In genomic region chr12:118050972-118051910, GRCh38 we compare ENCODE assay signal across 13 cellular contexts. TPM values are rescaled to one million over a fixed set of nuclear protein-coding genes. Genes with fewer than 3 reads are reported as not detected.
A peak's percentile ranks its signal among the peaks of the same experiment; 100 is the strongest.
DNase-seq lines count a peak whose midpoint lies in the region; ATAC-seq and TF ChIP-seq lines count a peak whose summit lies in the region.
"Had no signal": no experiment of that assay in that cellular context is flagged by ENCODE, and none has a peak within 500 bp of the region (broad histone marks: within the 10 kb centered on the region; RNA-seq: fewer than 3 reads in every experiment).

No MANE protein-coding gene starts in this region.

- no TSS peak for BruUV-seq in PC-3 (replicated peaks; lab: Mats Ljungman, UMichigan)

- H3K9me2 ChIP-seq in PC-3 (replicated peaks; ENCODE audit: low read length) = no peaks in the 10 kb centered on the region

- H3K9me3 Mint-ChIP-seq in T-helper 2 cell treated with Interferon-gamma antibody and Interleukin-4, amounts not matched to agents 5 μg/mL and 100 μg/mL, for 36 hours = no peaks in the 10 kb centered on the region
- no peaks in the 10 kb centered on the region for H3K9me3 Mint-ChIP-seq in effector memory CD8-positive, alpha-beta T cell

- H3K9me3 ChIP-seq in PC-3 (ENCODE audit: low read length) (no peaks in the 10 kb centered on the region), skeletal muscle tissue (ENCODE audit: control insufficient read depth in 3 of 3, low read length in 3 of 3) (no peaks in the 10 kb centered on the region)

- H4K20me1 ChIP-seq in PC-3 (ENCODE audit: low read length) = no peaks in the 10 kb centered on the region

- H3K4me1 ChIP-seq in PC-3 (ENCODE audit: insufficient read depth, low read length) = peaks cover 40% of the 10 kb centered on the region
- H3K4me1 ChIP-seq in skeletal muscle tissue (ENCODE audit: control insufficient read depth in 3 of 3, insufficient read depth in 3 of 3, low read length in 3 of 3) = peaks cover 29 to 35% (median 34%) of the 10 kb centered on the region in 3 donors

- no peaks in the 10 kb centered on the region for H3K27me3 Mint-ChIP-seq in T-helper 2 cell treated with Interferon-gamma antibody and Interleukin-4, amounts not matched to agents 5 μg/mL and 100 μg/mL, for 36 hours (ENCODE audit: low read depth)
- no peaks in the 10 kb centered on the region for H3K27me3 Mint-ChIP-seq in effector memory CD8-positive, alpha-beta T cell

- H3K27me3 ChIP-seq in PC-3 (ENCODE audit: low read length) = no peaks in the 10 kb centered on the region
- H3K27me3 ChIP-seq in skeletal muscle tissue (ENCODE audit: control insufficient read depth in 3 of 3, insufficient read depth in 3 of 3, low read length in 3 of 3) = no peaks in the 10 kb centered on the region
- H3K27me3 ChIP-seq: foreskin keratinocyte had no signal

- peaks cover 37% of the 10 kb centered on the region for H3K36me3 ChIP-seq in PC-3 (ENCODE audit: low read depth, low read length)
- H3K36me3 ChIP-seq in skeletal muscle tissue (ENCODE audit: control insufficient read depth in 3 of 3, insufficient read depth in 3 of 3, low read length in 3 of 3) = peaks cover 7 to 10% (median 9%) of the 10 kb centered on the region in 3 donors

- no peak overlapping the region for H3K4me3 Mint-ChIP-seq in T-helper 2 cell treated with Interferon-gamma antibody and Interleukin-4, amounts not matched to agents 5 μg/mL and 100 μg/mL, for 36 hours
- H3K4me3 Mint-ChIP-seq in effector memory CD8-positive, alpha-beta T cell = peak overlapping the region; percentile 36 to 55

- POLR2A ChIA-PET in PC-3 (lab: Charles Lee; ENCODE audit: unreplicated experiment) = interaction anchor here (0.6 kb wide), 1 partner anchor 9 kb away, joined by 4 read pairs; no protein-coding TSS in a partner anchor

- no peak for DNase-seq in T-helper 2 cell treated with Interferon-gamma antibody and Interleukin-4, amounts not matched to agents 5 μg/mL and 100 μg/mL, for 36 hours (ENCODE audit: low spot score)
- DNase-seq in T-helper 2 cell = no peak
- no peak for DNase-seq in PC-3
- DNase-seq in effector memory CD8-positive, alpha-beta T cell = no peak
- DNase-seq in sciatic nerve (ENCODE audit: low spot score) = no peak
- DNase-seq in activated gamma-delta T cell treated with Interleukin-2 at 50 U/mL for 16 hours = no peak
- no peak for DNase-seq in NCI-H2227 treated with DMSO at 0.1 percent for 48 hours (lab: John Stamatoyannopoulos, UW)
- DNase-seq: ACHN; activated CD8-positive, alpha-beta memory T cell treated with anti-CD3 and anti-CD28 coated beads, Interleukin-2, amount 50 U/mL, for 4 hours; foreskin keratinocyte; NCI-H1436 treated with DMSO at 0.1 percent for 48 hours; retina had no signal

- ATAC-seq in PC-3 (no peak), sciatic nerve (no peak)
- no peak for ATAC-seq in effector memory CD8-positive, alpha-beta T cell (replicated peaks)

- intact Hi-C loops in PC-3 (cut with micrococcal nuclease) (loop anchor here (5.0 to 10.0 kb wide), 2 partner anchors 366 to 1134 kb away; no protein-coding TSS in a partner anchor), sciatic nerve (cut with DNase I) (no loop called here)

- H3K4me3 ChIP-seq in PC-3 (ENCODE audit: low read length) (no peak overlapping the region), skeletal muscle tissue (ENCODE audit: low read length in 3 of 3) (no peak overlapping the region)

- peaks cover 63% of the 10 kb centered on the region for H3K79me2 ChIP-seq in PC-3 (ENCODE audit: low read length)

- H3K4me2 ChIP-seq in PC-3 (ENCODE audit: low read length) = no peak overlapping the region

- H3K36me3 Mint-ChIP-seq in T-helper 2 cell treated with Interferon-gamma antibody and Interleukin-4, amounts not matched to agents 5 μg/mL and 100 μg/mL, for 36 hours (ENCODE audit: low read depth) = peaks cover 35% of the 10 kb centered on the region
- peaks cover 50% of the 10 kb centered on the region for H3K36me3 Mint-ChIP-seq in effector memory CD8-positive, alpha-beta T cell (ENCODE audit: insufficient read depth)

- H3K27ac ChIP-seq in PC-3 (ENCODE audit: low read length) (0 out of 2 replicates have a peak overlapping the region, but pooled peaks have one; percentile 77), skeletal muscle tissue (ENCODE audit: low read depth, low read length) (peak overlapping the region; percentile 81)
- H3K27ac ChIP-seq: foreskin keratinocyte had no signal

- no peak for TF ChIP-seq CTCF in PC-3 (conservative IDR thresholded peaks at IDR 0.05; ENCODE audit: low read depth, low read length)

- CTCF ChIA-PET in PC-3 (lab: Charles Lee) = no interaction called here

- H3K4me1 Mint-ChIP-seq in T-helper 2 cell treated with Interferon-gamma antibody and Interleukin-4, amounts not matched to agents 5 μg/mL and 100 μg/mL, for 36 hours (ENCODE audit: low read depth) = peaks cover 27% of the 10 kb centered on the region
- H3K4me1 Mint-ChIP-seq in effector memory CD8-positive, alpha-beta T cell (ENCODE audit: low read depth in 2 of 2) = peaks cover 27 to 32% of the 10 kb centered on the region in 2 donors

- peaks cover 12% of the 10 kb centered on the region for H3F3A ChIP-seq in PC-3 (ENCODE audit: low read length, unreplicated experiment)

- no peak overlapping the region for H3K9ac ChIP-seq in PC-3 (ENCODE audit: low read length)
- no peak overlapping the region for H3K9ac ChIP-seq in skeletal muscle tissue (ENCODE audit: low read depth in 1 of 3, low read length in 3 of 3)

- H3K27ac Mint-ChIP-seq in T-helper 2 cell treated with Interferon-gamma antibody and Interleukin-4, amounts not matched to agents 5 μg/mL and 100 μg/mL, for 36 hours = peak overlapping the region; percentile 11
- peak overlapping the region; percentile 88 to 95 for H3K27ac Mint-ChIP-seq in effector memory CD8-positive, alpha-beta T cell

- no peak overlapping the region for H2AFZ ChIP-seq in PC-3 (ENCODE audit: low read length)

RNA-seq across cellular contexts. Expression of gene WSB2, which starts 9.7 kb away (rescaled TPM):
- 166 and 203 TPM in 2 replicates for total RNA-seq in PC-3 (2014; rRNA removed)
- total RNA-seq in skeletal muscle tissue = 96.6 TPM
- total RNA-seq in sciatic nerve = 62.5 TPM

RNA-seq across cellular contexts. Expression of gene RFC5, which starts 34.7 kb away (rescaled TPM):
- total RNA-seq in PC-3 (2014; rRNA removed) (86.4 and 100 TPM in 2 replicates), skeletal muscle tissue (16.7 TPM), sciatic nerve (11.2 TPM)

RNA-seq across cellular contexts. Expression of gene VSIG10, which starts 52.6 kb away (rescaled TPM):
- total RNA-seq in PC-3 (2014; rRNA removed) = 60.8 and 68.8 TPM in 2 replicates
- 20.4 TPM for total RNA-seq in skeletal muscle tissue
- total RNA-seq in sciatic nerve = 31.8 TPM
